Comparison of ENCODE assay signal across 16 cellular contexts in the genomic region with DNA sequence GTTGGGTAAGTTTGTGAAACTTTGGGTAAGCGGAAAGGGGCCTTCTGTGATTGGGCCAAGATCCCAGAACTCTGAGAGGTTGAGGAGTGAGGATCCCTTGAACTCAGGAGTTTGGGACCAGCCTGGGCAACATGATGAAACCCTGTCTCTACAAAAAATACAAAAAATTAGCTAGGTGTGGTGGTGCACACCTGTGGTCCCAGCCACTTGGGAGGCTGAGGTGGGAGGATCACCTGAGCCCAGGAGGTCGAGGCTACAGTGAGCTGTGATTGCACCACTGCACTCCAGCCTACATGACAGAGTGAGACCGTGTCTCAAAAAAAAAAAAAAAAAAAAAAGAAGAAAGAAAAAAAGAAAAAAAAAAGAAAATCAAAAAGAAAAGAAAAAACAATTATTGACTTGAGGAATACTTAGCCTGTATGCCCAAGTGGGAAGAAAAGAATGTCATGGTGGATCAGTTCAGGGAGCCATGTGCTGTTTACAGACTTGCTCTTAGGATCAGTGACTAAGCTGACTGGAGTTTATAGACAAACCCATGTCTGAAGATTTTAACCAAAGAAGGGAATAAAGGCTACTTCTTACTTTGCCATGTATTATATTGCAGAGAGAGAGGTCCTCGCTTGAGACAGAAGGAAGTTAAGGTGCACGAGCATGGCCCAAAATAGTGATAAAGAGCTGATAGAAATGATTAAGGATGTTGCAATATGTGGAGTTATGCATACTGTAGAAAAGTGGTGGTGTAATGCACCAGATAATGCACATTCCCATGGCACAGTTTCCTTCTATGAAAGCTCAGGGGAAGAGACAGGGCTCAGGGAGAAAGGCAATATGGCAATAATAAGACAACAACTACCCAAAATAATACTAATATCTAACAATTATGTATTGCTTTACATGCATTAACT. TPM values are rescaled to one million over a fixed set of nuclear protein-coding genes. Genes with fewer than 3 reads are reported as not detected.
A peak's percentile ranks its signal among the peaks of the same experiment; 100 is the strongest.
DNase-seq lines count a peak whose midpoint lies in the region; ATAC-seq and TF ChIP-seq lines count a peak whose summit lies in the region.
"Had no signal": no experiment of that assay in that cellular context is flagged by ENCODE, and none has a peak within 500 bp of the region (broad histone marks: within the 10 kb centered on the region; RNA-seq: fewer than 3 reads in every experiment).

No MANE protein-coding gene starts in this region.

- TF ChIP-seq POLR2A in uterus (IDR thresholded peaks at IDR 0.05) = no peak

- ATAC-seq in GM21367 (IDR thresholded peaks at IDR 0.05; ENCODE audit: unreplicated experiment) = no peak
- ATAC-seq: activated T-cell treated with anti-CD3 and anti-CD28 coated beads, Interleukin-2, amount 50 U/mL, for 72 hours; gastroesophageal sphincter had no signal

- DNase-seq in HS-27A (ENCODE audit: low read depth) = peak; percentile 22
- DNase-seq in adipocyte (ENCODE audit: low read depth) = peak; percentile 32
- no peak for DNase-seq in uterus
- DNase-seq in GOT3 (lab: John Stamatoyannopoulos, UW) = no peak
- DNase-seq in activated gamma-delta T cell treated with Interleukin-2 at 50 U/mL for 16 hours = no peak
- DNase-seq: activated CD4-positive, alpha-beta T cell treated with anti-CD3 and anti-CD28 coated beads for 4 hours; activated T-cell treated with anti-CD3 and anti-CD28 coated beads, Interleukin-2, amount 50 U/mL, for 72 hours; aorta; DMS 273 treated with DMSO at 0.1 percent for 48 hours; dorsolateral prefrontal cortex; NCI-H1048; NCI-H2227 treated with DMSO at 0.1 percent for 48 hours had no signal

- H3K9me3 ChIP-seq in adipocyte (ENCODE audit: control insufficient read depth, low read length) (no peaks in the 10 kb centered on the region), liver (ENCODE audit: control insufficient read depth in 4 of 4, low read length in 3 of 4) (no peaks in the 10 kb centered on the region), uterus (no peaks in the 10 kb centered on the region)
- H3K9me3 ChIP-seq: gastroesophageal sphincter had no signal

- H3K27me3 ChIP-seq in adipocyte (replicated peaks; ENCODE audit: control insufficient read depth, insufficient read depth, low read length) (peaks cover 2% of the 10 kb centered on the region), liver (ENCODE audit: control insufficient read depth in 4 of 4, insufficient read depth in 4 of 4, low read length in 3 of 4) (no peaks in the 10 kb centered on the region), uterus (no peaks in the 10 kb centered on the region)
- H3K27me3 ChIP-seq: dorsolateral prefrontal cortex, gastroesophageal sphincter had no signal

- peak overlapping the region; percentile 65 to 75 for H3K27ac ChIP-seq in liver (ENCODE audit: low read depth in 1 of 2, low read length in 2 of 2)
- H3K27ac ChIP-seq in uterus = peak overlapping the region; percentile 6 to 74
- H3K27ac ChIP-seq: dorsolateral prefrontal cortex, gastroesophageal sphincter had no signal

- H3K4me3 ChIP-seq in adipocyte (ENCODE audit: low read length) (no peak overlapping the region), liver (ENCODE audit: low read depth in 1 of 3, low read length in 3 of 3) (peak overlapping the region; percentile 71 to 85 (median 72)), uterus (peak overlapping the region; percentile 15 to 17)
- H3K4me3 ChIP-seq: gastroesophageal sphincter had no signal

- H3K9ac ChIP-seq in adipocyte (ENCODE audit: low read length) = no peak overlapping the region
- peak overlapping the region; percentile 62 to 93 for H3K9ac ChIP-seq in liver (ENCODE audit: low read depth in 1 of 2, low read length in 2 of 2)

- no peak for TF ChIP-seq CTCF in liver (IDR thresholded peaks at IDR 0.05; ENCODE audit: low read depth, low read length, missing input control)
- TF ChIP-seq CTCF in uterus (IDR thresholded peaks at IDR 0.05) = no peak

- no peaks in the 10 kb centered on the region for H3K36me3 ChIP-seq in adipocyte (ENCODE audit: control insufficient read depth, insufficient read depth, low read length, severe bottlenecking)
- H3K36me3 ChIP-seq in liver (ENCODE audit: control insufficient read depth in 4 of 4, insufficient read depth in 3 of 4, low read depth in 1 of 4, low read length in 3 of 4) = no peaks in the 10 kb centered on the region
- H3K36me3 ChIP-seq in uterus = no peaks in the 10 kb centered on the region
- H3K36me3 ChIP-seq: gastroesophageal sphincter had no signal

- intact Hi-C loops in uterus (cut with DNase I; ENCODE audit: low total_unique reads) = no loop called here

- 27% methylated on average over 5 of the region's 5 CpGs for WGBS in liver

- peak in 1 of 2 donors; percentile 12 for TF ChIP-seq RAD21 in liver (IDR thresholded peaks at IDR 0.05)

- H3K4me1 ChIP-seq in adipocyte (ENCODE audit: control insufficient read depth, insufficient read depth, low read length) (peaks cover 15% of the 10 kb centered on the region), liver (ENCODE audit: control insufficient read depth in 4 of 4, insufficient read depth in 4 of 4, low read length in 3 of 4) (peaks cover 5 to 57% (median 38%) of the 10 kb centered on the region in 4 donors), uterus (no peaks in the 10 kb centered on the region)
- H3K4me1 ChIP-seq: gastroesophageal sphincter had no signal

TF ChIP-seq in liver, 16 proteins besides CTCF, POLR2A, EP300 and RAD21:
- TF ChIP-seq, protein P1, sequence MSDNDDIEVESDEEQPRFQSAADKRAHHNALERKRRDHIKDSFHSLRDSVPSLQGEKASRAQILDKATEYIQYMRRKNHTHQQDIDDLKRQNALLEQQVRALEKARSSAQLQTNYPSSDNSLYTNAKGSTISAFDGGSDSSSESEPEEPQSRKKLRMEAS (IDR thresholded peaks at IDR 0.05) = peak; percentile 17
- TF ChIP-seq RXRA (IDR thresholded peaks at IDR 0.05) (no peak), HNF4A (conservative IDR thresholded peaks at IDR 0.05) (no peak)

RNA-seq across cellular contexts. Expression of a gene that starts 0.9 kb away (rescaled TPM):
- total RNA-seq in liver (1,000 to 10,000 TPM in 1 of 2 donors, 1 to 10 TPM in 1; 3.0 to 1,013 TPM), uterus (10 to 100 TPM in 1 of 4 donors, 1 to 10 TPM in 3; 2.4 to 10.5 (median 7.3) TPM)
- 100 to 1,000 TPM; 662 to 748 TPM for polyA plus RNA-seq in liver
- total RNA-seq: skeletal muscle tissue had no signal

RNA-seq across cellular contexts. Expression of a gene that starts 11.9 kb away (rescaled TPM):
- 10 to 100 TPM in 1 of 2 donors, 1 to 10 TPM in 1; 7.2 to 24.8 TPM for total RNA-seq in liver
- polyA plus RNA-seq in liver = 1 to 10 TPM; 2.7 to 3.7 TPM
- total RNA-seq in uterus = 10 to 100 TPM in 2 of 4 donors, 1 to 10 TPM in 1, not detected in 1; 6.0 to 71.7 (median 28.6) TPM

RNA-seq across cellular contexts. Expression of a gene that starts 38.9 kb away (rescaled TPM):
- 100 to 1,000 TPM; 365 to 695 TPM for total RNA-seq in liver
- polyA plus RNA-seq in liver = 100 to 1,000 TPM; 370 to 543 TPM
- 1,000 to 10,000 TPM in 2 of 4 donors, 100 to 1,000 TPM in 2; 942 to 2,684 (median 1,304) TPM for total RNA-seq in uterus

Comparison
In these comparisons a context has a peak if more than half of its experiments do, and no peak if none do; other contexts are left out.
1. DNase-seq: peak in HS-27A (single experiment) and adipocyte (single experiment); none in uterus (0 of 2), GOT3 (single experiment) and activated gamma-delta T cell treated with Interleukin-2 at 50 U/mL for 16 hours (single experiment).